In genomic region chr11:65722261-65722660, GRCh38 we compare ENCODE assay signal across 11 cellular contexts.
"Had no signal": no experiment of that assay in that cellular context is flagged by ENCODE, and none has a peak within 500 bp of the region (broad histone marks: within the 10 kb centered on the region; RNA-seq: fewer than 3 reads in every experiment).

No MANE protein-coding gene starts in this region.

- H3K4me3 ChIP-seq: gastroesophageal sphincter had no signal

- H3K9me3 ChIP-seq: gastroesophageal sphincter had no signal

- H3K4me3 Mint-ChIP-seq: stimulated activated memory B cell treated with anti-CD40 and anti-IgM and Interleukin-4, amounts not matched to agents 10 μg/mL and 1 μg/mL and 100 μg/mL, for 72 hours had no signal

- H3K27me3 ChIP-seq: gastroesophageal sphincter had no signal

- H3K27ac Mint-ChIP-seq: activated T-cell treated with anti-CD3 and anti-CD28 coated beads, Interleukin-2, amount 50 U/mL, for 72 hours; stimulated activated memory B cell treated with anti-CD40 and anti-IgM and Interleukin-4, amounts not matched to agents 10 μg/mL and 1 μg/mL and 100 μg/mL, for 72 hours had no signal

- ATAC-seq: activated T-cell treated with anti-CD3 and anti-CD28 coated beads, Interleukin-2, amount 50 U/mL, for 72 hours; gastroesophageal sphincter; stimulated activated memory B cell treated with anti-CD40 and anti-IgM and Interleukin-4, amounts not matched to agents 10 μg/mL and 1 μg/mL and 100 μg/mL, for 72 hours had no signal

- H3K27ac ChIP-seq: gastroesophageal sphincter had no signal

- DNase-seq: activated CD4-positive, alpha-beta T cell treated with anti-CD3 and anti-CD28 coated beads for 1 hour; activated CD4-positive, alpha-beta T cell treated with anti-CD3 and anti-CD28 coated beads, Interleukin-2, amount 50 U/mL, for 4 hours; activated naive CD4-positive, alpha-beta T cell; activated T-cell treated with anti-CD3 and anti-CD28 coated beads, Interleukin-2, amount 50 U/mL, for 72 hours; erythroblast; islet precursor cell; occipital lobe; stimulated activated CD4-positive, alpha-beta T cell treated with anti-CD3 and anti-CD28 coated beads, Interleukin-2, amount 100 ng/mL, for 48 hours; SW 1271 had no signal

- H3K9me3 Mint-ChIP-seq: activated T-cell treated with anti-CD3 and anti-CD28 coated beads, Interleukin-2, amount 50 U/mL, for 72 hours; stimulated activated memory B cell treated with anti-CD40 and anti-IgM and Interleukin-4, amounts not matched to agents 10 μg/mL and 1 μg/mL and 100 μg/mL, for 72 hours had no signal
